ENCODE assay signal across 14 cellular contexts in genomic region chr2:75707901-75708300, GRCh38. TPM values are rescaled to one million over a fixed set of nuclear protein-coding genes. Genes with fewer than 3 reads are reported as not detected.
A peak's percentile ranks its signal among the peaks of the same experiment; 100 is the strongest.
DNase-seq lines count a peak whose midpoint lies in the region; ATAC-seq and TF ChIP-seq lines count a peak whose summit lies in the region.
"Had no signal": no experiment of that assay in that cellular context is flagged by ENCODE, and none has a peak within 500 bp of the region (broad histone marks: within the 10 kb centered on the region; RNA-seq: fewer than 3 reads in every experiment).

No MANE protein-coding gene starts in this region.

- H3K9me3 Mint-ChIP-seq in activated CD4-positive, alpha-beta T cell treated with anti-CD3 and anti-CD28 coated beads, Interleukin-2, amount 10 ng/mL, durations not matched to agents 24 days and 14 days = no peaks in the 10 kb centered on the region
- H3K9me3 Mint-ChIP-seq in neural crest cell = peaks cover 5% of the 10 kb centered on the region

- ATAC-seq in GM18502 (IDR thresholded peaks at IDR 0.05; ENCODE audit: poor library complexity, unreplicated experiment) = no peak

- H3K27me3 ChIP-seq in transverse colon = no peaks in the 10 kb centered on the region
- H3K27me3 ChIP-seq: spleen had no signal

- H3K4me3 ChIP-seq in HEK293 (ENCODE audit: low read depth, low read length) (no peak overlapping the region), astrocyte of the spinal cord (ENCODE audit: low read depth, low read length) (no peak overlapping the region), transverse colon (no peak overlapping the region)
- H3K4me3 ChIP-seq: spleen had no signal

- H3K9me3 ChIP-seq in HEK293 (ENCODE audit: control insufficient read depth, insufficient read depth, low read depth, low read length) = no peaks in the 10 kb centered on the region
- H3K9me3 ChIP-seq in transverse colon = no peaks in the 10 kb centered on the region
- H3K9me3 ChIP-seq: spleen had no signal

- in situ Hi-C loops in astrocyte of the spinal cord (cut with HindIII; ENCODE audit: low sequenced_read_pairs) = no loop called here
- in situ Hi-C loops in transverse colon (cut with MboI; ENCODE audit: low pct_ligation_motif_present in 1 of 4, low pct_unique_long_range_greater_than_20kb in 1 of 4, low sequenced_read_pairs in 3 of 4) = no loop called here

- H3K36me3 ChIP-seq in HEK293 (ENCODE audit: control insufficient read depth in 2 of 2, insufficient read depth in 1 of 2, low read length in 2 of 2) = peaks cover 9 to 31% of the 10 kb centered on the region in 2 experiments
- peaks cover 0 to 8% (median 2%) of the 10 kb centered on the region in 4 donors for H3K36me3 ChIP-seq in transverse colon

- peak overlapping the region; percentile 62 for H3K4me3 Mint-ChIP-seq in activated CD4-positive, alpha-beta T cell treated with anti-CD3 and anti-CD28 coated beads, Interleukin-2, amount 10 ng/mL, durations not matched to agents 24 days and 14 days
- peak overlapping the region; percentile 78 for H3K4me3 Mint-ChIP-seq in neural crest cell

- H3K27ac Mint-ChIP-seq in activated CD4-positive, alpha-beta T cell treated with anti-CD3 and anti-CD28 coated beads, Interleukin-2, amount 10 ng/mL, durations not matched to agents 24 days and 14 days = no peak overlapping the region
- no peak overlapping the region for H3K27ac Mint-ChIP-seq in neural crest cell (ENCODE audit: unreplicated experiment)

- no peak for TF ChIP-seq POLR2A in transverse colon (IDR thresholded peaks at IDR 0.05)

- CTCF ChIA-PET in HEK293 (lab: Yijun Ruan, JAX) = no interaction called here

- intact Hi-C loops in activated CD4-positive, alpha-beta T cell treated with anti-CD3 and anti-CD28 coated beads, Interleukin-2, amount 10 ng/mL, durations not matched to agents 24 days and 14 days (cut with micrococcal nuclease) = no loop called here
- intact Hi-C loops in transverse colon (cut with DNase I; ENCODE audit: low total_unique reads) = no loop called here

- H3K27ac ChIP-seq in HEK293 (ENCODE audit: extremely low read depth, low read depth, low read length) (no peak overlapping the region), transverse colon (no peak overlapping the region)
- H3K27ac ChIP-seq: spleen had no signal

- 82 to 85% methylated on average over 3 of the region's 3 CpGs for WGBS in transverse colon (ENCODE audit: low coverage in 1 of 2), 2 donors

- POLR2A ChIA-PET in HEK293 (lab: Yijun Ruan, JAX) = interaction anchor here (0.7 kb wide), 1 partner anchor 489 kb away, joined by 4 read pairs; no protein-coding TSS in a partner anchor

- TF ChIP-seq EP300 in transverse colon (IDR thresholded peaks at IDR 0.05; ENCODE audit: low read depth) = no peak

- H3K4me1 Mint-ChIP-seq in activated CD4-positive, alpha-beta T cell treated with anti-CD3 and anti-CD28 coated beads, Interleukin-2, amount 10 ng/mL, durations not matched to agents 24 days and 14 days = peaks cover 22% of the 10 kb centered on the region
- peaks cover 25% of the 10 kb centered on the region for H3K4me1 Mint-ChIP-seq in neural crest cell

- no peaks in the 10 kb centered on the region for H3K27me3 Mint-ChIP-seq in activated CD4-positive, alpha-beta T cell treated with anti-CD3 and anti-CD28 coated beads, Interleukin-2, amount 10 ng/mL, durations not matched to agents 24 days and 14 days
- no peaks in the 10 kb centered on the region for H3K27me3 Mint-ChIP-seq in neural crest cell (ENCODE audit: low read depth)

- TF ChIP-seq CTCF in HEK293 (tag by site-specific recombination; IDR thresholded peaks at IDR 0.05) (no peak), astrocyte of the spinal cord (IDR thresholded peaks at IDR 0.05; ENCODE audit: low read depth, low read length) (no peak), neural crest cell (conservative IDR thresholded peaks at IDR 0.05) (no peak), transverse colon (IDR thresholded peaks at IDR 0.05) (no peak)

- peaks cover 31% of the 10 kb centered on the region for H3K36me3 Mint-ChIP-seq in activated CD4-positive, alpha-beta T cell treated with anti-CD3 and anti-CD28 coated beads, Interleukin-2, amount 10 ng/mL, durations not matched to agents 24 days and 14 days (ENCODE audit: low read depth)
- peaks cover 20% of the 10 kb centered on the region for H3K36me3 Mint-ChIP-seq in neural crest cell (ENCODE audit: low read depth)

- DNase-seq in activated CD4-positive, alpha-beta T cell treated with anti-CD3 and anti-CD28 coated beads, Interleukin-2, amount 10 ng/mL, durations not matched to agents 24 days and 14 days = no peak
- DNase-seq in activated CD4-positive, alpha-beta T cell treated with anti-CD3 and anti-CD28 coated beads, Interleukin-2, amount 50 U/mL, for 1 hour = no peak
- peak; percentile 12 for DNase-seq in astrocyte of the spinal cord (ENCODE audit: low read depth, low spot score)
- no peak for DNase-seq in neural crest cell (ENCODE audit: low read depth, low spot score)
- no peak for DNase-seq in globus pallidus (ENCODE audit: low spot score)
- DNase-seq in transverse colon = no peak
- DNase-seq: ACHN; activated CD8-positive, alpha-beta memory T cell treated with anti-CD3 and anti-CD28 coated beads, Interleukin-2, amount 50 U/mL, for 48 hours; NCI-H2171 treated with DMSO at 0.1 percent for 48 hours; occipital lobe; SIG-M5; spleen had no signal

- 0 out of 2 replicates have a peak, but pooled peaks cover 3% of the 10 kb centered on the region for H3K4me1 ChIP-seq in HEK293 (ENCODE audit: control insufficient read depth, insufficient read depth, low read length)
- peaks cover 4 to 22% (median 15%) of the 10 kb centered on the region in 4 donors for H3K4me1 ChIP-seq in transverse colon

TF ChIP-seq in HEK293, 187 proteins besides CTCF, POLR2A, EP300 and RAD21:
- TF ChIP-seq EGR2 (tag by site-specific recombination; IDR thresholded peaks at IDR 0.05; ENCODE audit: low read depth) = no peak
- TF ChIP-seq RBAK (tag by site-specific recombination; IDR thresholded peaks at IDR 0.05) = no peak
- 0 out of 2 replicates have a peak, but pooled peaks have one; percentile 15 for TF ChIP-seq ZBTB17 (tag by site-specific recombination; IDR thresholded peaks at IDR 0.05)

RNA-seq across cellular contexts. Expression of gene GCFC2, which starts 2.8 kb away (rescaled TPM):
- 34.9 and 42.0 TPM in 2 replicates for total RNA-seq in activated CD4-positive, alpha-beta T cell treated with anti-CD3 and anti-CD28 coated beads, Interleukin-2, amount 10 ng/mL, durations not matched to agents 24 days and 14 days
- total RNA-seq in neural crest cell (24.6 and 27.1 TPM in 2 replicates), transverse colon (10 to 100 TPM; 18.2 to 43.2 (median 27.3) TPM)
